ENCODE assay signal across 1 cellular context in the genomic region with DNA sequence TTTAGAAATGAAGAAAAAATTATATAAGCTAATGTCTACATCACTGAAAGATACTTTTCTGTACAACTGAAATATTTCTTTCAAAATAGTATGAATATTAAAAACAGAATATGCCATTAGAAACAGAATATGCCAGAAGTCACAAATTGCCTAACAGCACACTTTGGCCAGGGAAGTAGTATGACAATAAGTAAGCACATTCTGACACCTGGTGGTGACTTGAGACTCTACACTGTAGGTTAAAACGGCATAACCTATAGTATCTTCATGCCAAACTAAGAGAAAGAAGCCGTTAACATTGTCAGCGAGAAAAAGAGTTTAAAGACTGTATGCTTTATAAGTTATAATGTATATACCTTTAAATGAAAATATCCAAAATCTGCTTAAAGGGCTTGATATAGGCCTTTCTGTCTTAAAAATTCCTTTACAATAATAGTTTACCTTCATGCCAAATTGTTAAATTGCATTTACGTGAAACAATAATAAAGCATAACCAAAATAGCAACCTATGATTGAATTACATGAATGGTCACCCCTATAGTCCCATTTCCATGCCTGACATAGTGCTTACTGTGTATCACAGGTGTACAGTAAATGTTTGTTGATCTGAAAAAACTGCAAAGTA.
TF ChIP-seq lines count a peak whose summit lies in the region.

No MANE protein-coding gene starts in this region.

TF ChIP-seq in H1, 55 proteins besides CTCF, POLR2A, EP300 and RAD21:
- peak; percentile 87 for TF ChIP-seq CEBPB (IDR thresholded peaks at IDR 0.05; ENCODE audit: low read depth, low read length)
- no peak for TF ChIP-seq BCL11A (IDR thresholded peaks at IDR 0.05; ENCODE audit: low read depth in 2 of 2, low read length in 2 of 2)
